ENCODE assay signal across 8 cellular contexts in genomic region chr14:45085004-45085403, GRCh38. TPM values are rescaled to one million over a fixed set of nuclear protein-coding genes. Genes with fewer than 3 reads are reported as not detected.
DNase-seq lines count a peak whose midpoint lies in the region; ATAC-seq and TF ChIP-seq lines count a peak whose summit lies in the region.

No MANE protein-coding gene starts in this region.

- POLR2A ChIA-PET in RWPE1 (lab: Yijun Ruan, JAX; ENCODE audit: low non-redundant PET): no interaction called here

- no peak for TF ChIP-seq CTCF in AG09309 (IDR thresholded peaks at IDR 0.05; ENCODE audit: control insufficient read depth, insufficient read depth, low read depth, low read length, missing control alignments)
- TF ChIP-seq CTCF in HL-60 (IDR thresholded peaks at IDR 0.05; ENCODE audit: insufficient read depth, low read length): no peak
- TF ChIP-seq CTCF in kidney epithelial cell (IDR thresholded peaks at IDR 0.05; ENCODE audit: insufficient read depth, low read length, poor library complexity, severe bottlenecking): no peak
- no peak for TF ChIP-seq CTCF in RWPE1 (conservative IDR thresholded peaks at IDR 0.05; ENCODE audit: low read depth)

- DNase-seq in AG09309 (ENCODE audit: low read depth) (no peak), HL-60 (ENCODE audit: low read depth in 1 of 2, low spot score in 1 of 2) (no peak), adipocyte (ENCODE audit: low read depth) (peak; percentile 54), kidney epithelial cell (ENCODE audit: low read depth) (no peak), RWPE1 (ENCODE audit: low spot score) (no peak)
- DNase-seq in stimulated activated naive CD4-positive, alpha-beta T cell treated with Interleukin-2 at 50 U/mL for 16 hours (lab: John Stamatoyannopoulos, UW): no peak

- peaks cover 45% of the 10 kb centered on the region for H3K4me1 ChIP-seq in adipocyte (ENCODE audit: control insufficient read depth, insufficient read depth, low read length)
- peaks cover 0 to 35% (median 27%) of the 10 kb centered on the region in 5 donors for H3K4me1 ChIP-seq in subcutaneous abdominal adipose tissue (ENCODE audit: control insufficient read depth in 5 of 5, insufficient read depth in 5 of 5, low read length in 5 of 5)

- ATAC-seq in GM18858 (IDR thresholded peaks at IDR 0.05; ENCODE audit: unreplicated experiment): no peak

- CTCF ChIA-PET in RWPE1 (lab: Yijun Ruan, JAX): no interaction called here

- H3K9ac ChIP-seq in adipocyte (ENCODE audit: low read length) (peak overlapping the region; percentile 96), subcutaneous abdominal adipose tissue (ENCODE audit: low read length in 5 of 5) (peak overlapping the region in 4 of 5 donors; percentile 87 to 94 (median 92))

- H3K27ac ChIP-seq in HL-60 (replicated peaks) (peak overlapping the region; percentile 76), subcutaneous abdominal adipose tissue (ENCODE audit: low read depth, low read length) (peak overlapping the region; percentile 83), RWPE1 (no peak overlapping the region)

- H3K36me3 ChIP-seq in adipocyte (ENCODE audit: control insufficient read depth, insufficient read depth, low read length, severe bottlenecking) (no peaks in the 10 kb centered on the region), kidney epithelial cell (ENCODE audit: control insufficient read depth, insufficient read depth, low read length) (no peaks in the 10 kb centered on the region), subcutaneous abdominal adipose tissue (ENCODE audit: control insufficient read depth in 5 of 5, insufficient read depth in 5 of 5, low read length in 5 of 5) (no peaks in the 10 kb centered on the region)

- H3K4me3 ChIP-seq in AG09309 (ENCODE audit: control insufficient read depth, low read depth, low read length): peak overlapping the region; percentile 54
- peak overlapping the region; percentile 77 for H3K4me3 ChIP-seq in HL-60 (replicated peaks; ENCODE audit: insufficient read depth, low read length)
- H3K4me3 ChIP-seq in adipocyte (ENCODE audit: low read length): peak overlapping the region; percentile 97
- peak overlapping the region; percentile 67 for H3K4me3 ChIP-seq in kidney epithelial cell (ENCODE audit: low read depth, low read length)
- peak overlapping the region; percentile 81 to 94 (median 85) for H3K4me3 ChIP-seq in subcutaneous abdominal adipose tissue (ENCODE audit: low read depth in 1 of 5, low read length in 5 of 5)

- H3K27me3 ChIP-seq in HL-60 (ENCODE audit: insufficient read depth, poor library complexity, severe bottlenecking) (no peaks in the 10 kb centered on the region), adipocyte (replicated peaks; ENCODE audit: control insufficient read depth, insufficient read depth, low read length) (no peaks in the 10 kb centered on the region), kidney epithelial cell (ENCODE audit: control insufficient read depth, insufficient read depth, low read length) (no peaks in the 10 kb centered on the region), subcutaneous abdominal adipose tissue (ENCODE audit: control insufficient read depth in 5 of 5, insufficient read depth in 4 of 5, low read length in 5 of 5) (no peaks in the 10 kb centered on the region)

- H3K9me3 ChIP-seq in adipocyte (ENCODE audit: control insufficient read depth, low read length) (no peaks in the 10 kb centered on the region), subcutaneous abdominal adipose tissue (ENCODE audit: control insufficient read depth in 5 of 5, low read length in 5 of 5) (no peaks in the 10 kb centered on the region)

RNA-seq across cellular contexts. Expression of gene PRPF39, which starts 1.1 kb away (rescaled TPM):
- total RNA-seq in kidney epithelial cell: 20.5 and 22.5 TPM in 2 replicates

RNA-seq across cellular contexts. Expression of gene FKBP3, which starts 49.3 kb away (rescaled TPM):
- 40.7 and 44.7 TPM in 2 replicates for total RNA-seq in kidney epithelial cell

RNA-seq across cellular contexts. Expression of gene FANCM, which starts 50.7 kb away (rescaled TPM):
- total RNA-seq in kidney epithelial cell: 1.4 and 4.6 TPM in 2 replicates
